ENCODE assay signal across 8 cellular contexts in the genomic region with DNA sequence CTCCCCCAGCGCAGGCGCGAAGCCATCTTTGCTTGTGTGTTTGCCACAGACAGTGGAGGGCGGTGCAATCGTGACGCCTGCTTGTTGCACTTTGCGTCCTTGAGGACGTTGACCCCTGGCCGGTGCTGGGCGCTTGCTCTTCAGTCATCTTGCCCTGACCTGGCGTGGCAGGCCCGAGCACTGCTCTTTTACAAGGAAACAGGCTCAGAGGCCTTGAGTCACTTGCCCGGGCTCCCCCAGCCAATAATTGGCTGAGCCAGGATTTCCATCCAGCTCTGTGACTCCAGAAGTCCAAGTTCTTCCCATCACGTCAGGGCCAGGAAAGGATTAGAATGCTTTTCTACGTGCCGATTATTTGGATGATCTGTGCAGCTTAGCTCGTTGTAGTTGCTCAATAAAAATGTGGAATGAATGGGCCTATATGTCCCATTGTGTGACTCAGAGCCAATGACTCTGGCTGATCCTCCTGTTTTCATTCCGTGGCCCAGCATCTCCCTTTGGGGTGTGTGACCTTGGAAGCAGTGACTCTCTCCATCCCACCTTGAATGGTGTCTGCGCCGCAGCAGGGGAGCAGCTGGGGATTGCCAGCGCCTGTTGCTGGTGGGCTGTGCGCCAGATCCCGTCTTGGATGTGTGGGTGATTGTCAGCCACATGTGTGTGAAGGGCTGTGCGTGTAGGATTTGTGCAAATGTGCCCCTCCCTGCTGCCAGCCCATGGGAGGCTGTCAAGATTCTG.
A peak's percentile ranks its signal among the peaks of the same experiment; 100 is the strongest.
DNase-seq lines count a peak whose midpoint lies in the region; ATAC-seq and TF ChIP-seq lines count a peak whose summit lies in the region.

No MANE protein-coding gene starts in this region.

- H3K4me3 ChIP-seq in RWPE2 (ENCODE audit: severe bottlenecking): no peak overlapping the region
- no peak overlapping the region for H3K4me3 ChIP-seq in rectal smooth muscle tissue (ENCODE audit: low read length)

- TF ChIP-seq CTCF in RWPE2 (IDR thresholded peaks at IDR 0.05; ENCODE audit: poor library complexity, severe bottlenecking): no peak

- H3K36me3 ChIP-seq in RWPE2 (ENCODE audit: low read depth) (peaks cover 30% of the 10 kb centered on the region), rectal smooth muscle tissue (ENCODE audit: control insufficient read depth, insufficient read depth, low read length) (no peaks in the 10 kb centered on the region)

- H3K4me1 ChIP-seq in RWPE2 (ENCODE audit: insufficient read depth, poor library complexity, severe bottlenecking): peaks cover 17% of the 10 kb centered on the region
- peaks cover 36% of the 10 kb centered on the region for H3K4me1 ChIP-seq in rectal smooth muscle tissue (ENCODE audit: control insufficient read depth, insufficient read depth, low read length)

- no peaks in the 10 kb centered on the region for H3K9me3 ChIP-seq in RWPE2 (ENCODE audit: severe bottlenecking)

- H3K27ac ChIP-seq in RWPE2 (ENCODE audit: poor library complexity, severe bottlenecking): peak overlapping the region; percentile 75
- peak overlapping the region; percentile 36 for H3K27ac ChIP-seq in rectal smooth muscle tissue (ENCODE audit: low read depth, low read length)

- ATAC-seq in RWPE2 (ENCODE audit: low read depth) (peak; percentile 55), HG02870 (IDR thresholded peaks at IDR 0.05; ENCODE audit: unreplicated experiment) (no peak), GM18907 (IDR thresholded peaks at IDR 0.05; ENCODE audit: unreplicated experiment) (no peak)

- no peak overlapping the region for H3K9ac ChIP-seq in rectal smooth muscle tissue (ENCODE audit: low read length)

- no peaks in the 10 kb centered on the region for H3K27me3 ChIP-seq in RWPE2 (ENCODE audit: insufficient read depth, poor library complexity, severe bottlenecking)
- no peaks in the 10 kb centered on the region for H3K27me3 ChIP-seq in rectal smooth muscle tissue (ENCODE audit: control insufficient read depth, insufficient read depth, low read length)

- DNase-seq in GM03348 (ENCODE audit: low spot score) (peak; percentile 84), RWPE2 (ENCODE audit: low spot score) (no peak), fibroblast of the conjunctiva (ENCODE audit: low read depth) (peak; percentile 78), GDM1 (lab: John Stamatoyannopoulos, UW) (no peak), putamen (ENCODE audit: low spot score) (no peak)

Comparison
In these comparisons a context has a peak if more than half of its experiments do, and no peak if none do; other contexts are left out.
1. DNase-seq: peak in GM03348 (single experiment) and fibroblast of the conjunctiva (single experiment); none in RWPE2 (single experiment), GDM1 (single experiment) and putamen (single experiment).